12 cellular contexts compared by ENCODE assay signal in the genomic region with DNA sequence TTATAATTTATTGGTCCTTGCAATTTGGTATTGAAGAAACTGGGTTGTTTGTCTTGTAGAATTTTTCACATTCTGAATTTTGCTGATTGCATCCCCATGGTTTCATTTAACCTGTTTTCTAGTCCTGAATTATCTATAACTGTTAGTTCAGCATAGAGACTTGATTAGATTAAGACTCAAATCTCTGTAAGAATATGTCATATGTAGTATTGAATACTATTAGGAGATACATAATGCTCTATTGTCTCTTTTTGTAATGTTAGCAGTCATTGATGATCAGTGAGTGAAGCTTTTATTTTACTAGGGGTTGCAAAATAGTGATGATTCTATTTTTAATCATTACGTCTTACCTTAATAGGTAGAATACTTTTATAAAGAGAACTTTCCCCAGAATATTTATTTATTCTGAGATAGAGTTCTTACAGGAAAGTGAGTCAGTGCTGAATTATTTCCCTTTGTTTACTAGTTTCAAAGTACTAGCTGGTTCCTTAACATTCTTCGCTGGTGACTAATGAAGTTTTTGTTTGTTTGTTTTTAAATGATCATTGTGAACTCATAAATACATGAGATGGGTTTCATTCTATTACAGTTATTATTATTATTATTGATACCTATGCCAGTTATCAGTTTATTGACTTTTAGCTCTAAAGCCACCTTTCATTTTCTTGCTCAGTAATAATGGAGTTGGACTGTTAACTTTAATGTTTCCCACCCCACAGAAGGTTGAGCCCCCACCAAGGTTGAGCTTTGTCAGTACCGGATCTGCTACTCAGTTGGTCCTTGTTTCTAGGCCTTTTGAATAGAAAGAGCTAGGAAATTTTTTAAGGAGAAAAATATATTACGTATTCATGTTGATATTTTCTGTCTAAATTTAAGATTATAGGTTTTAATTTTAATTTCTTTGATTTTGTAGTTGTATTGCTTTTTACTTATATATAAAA.
DNase-seq lines count a peak whose midpoint lies in the region; ATAC-seq and TF ChIP-seq lines count a peak whose summit lies in the region.
"Had no signal": no experiment of that assay in that cellular context is flagged by ENCODE, and none has a peak within 500 bp of the region (broad histone marks: within the 10 kb centered on the region; RNA-seq: fewer than 3 reads in every experiment).

No MANE protein-coding gene starts in this region.

- BruUV-seq in A673 (replicated peaks; lab: Mats Ljungman, UMichigan): no TSS peak

- H3K36me3 ChIP-seq in A673 (ENCODE audit: insufficient read depth, low read length, poor library complexity, severe bottlenecking): no peaks in the 10 kb centered on the region

- no peaks in the 10 kb centered on the region for H3K4me1 ChIP-seq in A673 (ENCODE audit: insufficient read depth, low read length, poor library complexity, severe bottlenecking)

- no peak overlapping the region for H3K27ac ChIP-seq in A673 (ENCODE audit: low read depth, low read length, poor library complexity, severe bottlenecking)

- no peak overlapping the region for H3K4me3 Mint-ChIP-seq in activated CD4-positive, alpha-beta memory T cell treated with anti-CD3 and anti-CD28 coated beads for 36 hours
- H3K4me3 Mint-ChIP-seq: B cell; stimulated activated naive CD8-positive, alpha-beta T cell treated with anti-CD3 and anti-CD28 coated beads, Interleukin-15, Interleukin-2, amounts not matched to agents 100 ng/mL and 50 ng/mL, for 24 hours; T-helper 1 cell treated with Interleukin-12 subunit alpha and Interleukin-12 subunit beta and Interleukin-4 antibody, amounts not matched to agents 30 μg/mL and 1 μg/mL, for 36 hours had no signal

- H3K9me3 ChIP-seq in A673 (ENCODE audit: low read depth, low read length, poor library complexity, severe bottlenecking): no peaks in the 10 kb centered on the region

- in situ Hi-C loops in astrocyte of the spinal cord (cut with HindIII; ENCODE audit: low sequenced_read_pairs): no loop called here

- no peak overlapping the region for H3K4me3 ChIP-seq in A673 (ENCODE audit: low read depth, low read length, poor library complexity, severe bottlenecking)
- H3K4me3 ChIP-seq in astrocyte of the spinal cord (ENCODE audit: low read depth, low read length): no peak overlapping the region

- H3K27me3 Mint-ChIP-seq in activated CD4-positive, alpha-beta memory T cell treated with anti-CD3 and anti-CD28 coated beads for 36 hours: no peaks in the 10 kb centered on the region
- H3K27me3 Mint-ChIP-seq: B cell; stimulated activated naive CD8-positive, alpha-beta T cell treated with anti-CD3 and anti-CD28 coated beads, Interleukin-15, Interleukin-2, amounts not matched to agents 100 ng/mL and 50 ng/mL, for 24 hours had no signal

- H3K9me3 Mint-ChIP-seq in activated CD4-positive, alpha-beta memory T cell treated with anti-CD3 and anti-CD28 coated beads for 36 hours: no peaks in the 10 kb centered on the region
- H3K9me3 Mint-ChIP-seq in activated naive CD4-positive, alpha-beta T cell treated with anti-CD3 and anti-CD28 coated beads, Interleukin-2, amount 50 U/mL, for 72 hours: no peaks in the 10 kb centered on the region
- H3K9me3 Mint-ChIP-seq: stimulated activated naive CD8-positive, alpha-beta T cell treated with anti-CD3 and anti-CD28 coated beads, Interleukin-15, Interleukin-2, amounts not matched to agents 100 ng/mL and 50 ng/mL, for 24 hours; T-helper 1 cell treated with Interleukin-12 subunit alpha and Interleukin-12 subunit beta and Interleukin-4 antibody, amounts not matched to agents 30 μg/mL and 1 μg/mL, for 36 hours had no signal

- H3K27ac Mint-ChIP-seq in activated CD4-positive, alpha-beta memory T cell treated with anti-CD3 and anti-CD28 coated beads for 36 hours: no peak overlapping the region
- H3K27ac Mint-ChIP-seq in activated naive CD4-positive, alpha-beta T cell treated with anti-CD3 and anti-CD28 coated beads, Interleukin-2, amount 50 U/mL, for 72 hours: no peak overlapping the region
- H3K27ac Mint-ChIP-seq: B cell; stimulated activated naive CD8-positive, alpha-beta T cell treated with anti-CD3 and anti-CD28 coated beads, Interleukin-15, Interleukin-2, amounts not matched to agents 100 ng/mL and 50 ng/mL, for 24 hours; T-helper 1 cell treated with Interleukin-12 subunit alpha and Interleukin-12 subunit beta and Interleukin-4 antibody, amounts not matched to agents 30 μg/mL and 1 μg/mL, for 36 hours had no signal

- no peaks in the 10 kb centered on the region for H3K27me3 ChIP-seq in A673 (replicated peaks; ENCODE audit: insufficient read depth, low read depth, low read length, poor library complexity)

- intact Hi-C loops in A673 (cut with micrococcal nuclease; ENCODE audit: unreplicated experiment): no loop called here
- intact Hi-C loops in activated CD4-positive, alpha-beta memory T cell treated with anti-CD3 and anti-CD28 coated beads for 36 hours (cut with micrococcal nuclease): no loop called here

- no peak for TF ChIP-seq CTCF in A673 (conservative IDR thresholded peaks at IDR 0.05; ENCODE audit: low read depth, low read length)
- TF ChIP-seq CTCF in astrocyte of the spinal cord (IDR thresholded peaks at IDR 0.05; ENCODE audit: low read depth, low read length): no peak

- CTCF ChIA-PET in A673 (lab: Charles Lee): no interaction called here
- CTCF ChIA-PET in activated CD4-positive, alpha-beta memory T cell treated with anti-CD3 and anti-CD28 coated beads for 36 hours (lab: Charles Lee): no interaction called here

- DNase-seq in A673 (ENCODE audit: low spot score) (peak; percentile 23), HS-5 (ENCODE audit: low read depth) (peak; percentile 43), astrocyte of the spinal cord (ENCODE audit: low read depth, low spot score) (peak; percentile 78), iPS-NIHi7 (ENCODE audit: extremely low spot score) (peak; percentile 15)
- DNase-seq in activated CD4-positive, alpha-beta memory T cell treated with anti-CD3 and anti-CD28 coated beads for 36 hours: no peak
- DNase-seq in activated naive CD4-positive, alpha-beta T cell treated with anti-CD3 and anti-CD28 coated beads, Interleukin-2, amount 50 U/mL, for 72 hours (ENCODE audit: low spot score in 2 of 2): no peak

- no peaks in the 10 kb centered on the region for H3K36me3 Mint-ChIP-seq in activated CD4-positive, alpha-beta memory T cell treated with anti-CD3 and anti-CD28 coated beads for 36 hours
- no peaks in the 10 kb centered on the region for H3K36me3 Mint-ChIP-seq in activated naive CD4-positive, alpha-beta T cell treated with anti-CD3 and anti-CD28 coated beads, Interleukin-2, amount 50 U/mL, for 72 hours

- ATAC-seq in HG02610 (IDR thresholded peaks at IDR 0.05; ENCODE audit: unreplicated experiment): no peak
- ATAC-seq in HG02938 (IDR thresholded peaks at IDR 0.05; ENCODE audit: unreplicated experiment): no peak
- ATAC-seq in activated naive CD4-positive, alpha-beta T cell treated with anti-CD3 and anti-CD28 coated beads, Interleukin-2, amount 50 U/mL, for 72 hours: no peak
- ATAC-seq: left lobe of liver had no signal

- no peaks in the 10 kb centered on the region for H3K4me1 Mint-ChIP-seq in activated CD4-positive, alpha-beta memory T cell treated with anti-CD3 and anti-CD28 coated beads for 36 hours (ENCODE audit: low read depth)

- POLR2A ChIA-PET in A673 (lab: Charles Lee; ENCODE audit: low non-redundant PET): no interaction called here
- POLR2A ChIA-PET in activated CD4-positive, alpha-beta memory T cell treated with anti-CD3 and anti-CD28 coated beads for 36 hours (lab: Charles Lee): no interaction called here

Comparison
In these comparisons a context has a peak if more than half of its experiments do, and no peak if none do; other contexts are left out.
1. DNase-seq: peak in A673 (single experiment), HS-5 (single experiment), astrocyte of the spinal cord (single experiment) and iPS-NIHi7 (single experiment); none in activated CD4-positive, alpha-beta memory T cell treated with anti-CD3 and anti-CD28 coated beads for 36 hours (single experiment) and activated naive CD4-positive, alpha-beta T cell treated with anti-CD3 and anti-CD28 coated beads, Interleukin-2, amount 50 U/mL, for 72 hours (0 of 2).